In genomic region chr2:177983183-177983788, GRCh38 we compare ENCODE assay signal across 8 cellular contexts.
DNase-seq lines count a peak whose midpoint lies in the region; ATAC-seq and TF ChIP-seq lines count a peak whose summit lies in the region.

No MANE protein-coding gene starts in this region.

- H3K4me3 ChIP-seq in adrenal gland (no peak overlapping the region), iPS DF 6.9 (ENCODE audit: low read length) (no peak overlapping the region), thyroid gland (replicated peaks in 1 of 3) (no peak overlapping the region)

- H3K4me1 ChIP-seq in adrenal gland (replicated peaks in 1 of 2) (no peaks in the 10 kb centered on the region), iPS DF 6.9 (ENCODE audit: control insufficient read depth, insufficient read depth, low read length) (no peaks in the 10 kb centered on the region), thyroid gland (no peaks in the 10 kb centered on the region)

- H3K27ac ChIP-seq in adrenal gland (no peak overlapping the region), iPS DF 6.9 (ENCODE audit: low read length) (no peak overlapping the region), thyroid gland (no peak overlapping the region)

- H3K36me3 ChIP-seq in adrenal gland (replicated peaks in 1 of 2) (no peaks in the 10 kb centered on the region), iPS DF 6.9 (ENCODE audit: control insufficient read depth, insufficient read depth, low read length) (no peaks in the 10 kb centered on the region), thyroid gland (no peaks in the 10 kb centered on the region)

- WGBS in adrenal gland, 4 donors = 0 to 5% (median 1%) methylated on average over 2 of the region's 2 CpGs
- WGBS in iPS DF 6.9 (ENCODE audit: insufficient coverage, insufficient read length) = no CpG with 5 or more reads among the region's 2 CpGs
- WGBS in thyroid gland, 2 donors = 1 to 2% methylated on average over 2 of the region's 2 CpGs

- H3K9me3 ChIP-seq in adrenal gland (replicated peaks in 1 of 3) (no peaks in the 10 kb centered on the region), iPS DF 6.9 (ENCODE audit: control insufficient read depth, insufficient read depth, low read length) (no peaks in the 10 kb centered on the region), thyroid gland (no peaks in the 10 kb centered on the region)

- no peaks in the 10 kb centered on the region for H3K27me3 ChIP-seq in adrenal gland
- no peaks in the 10 kb centered on the region for H3K27me3 ChIP-seq in iPS DF 6.9 (ENCODE audit: control insufficient read depth, insufficient read depth, low read length)
- no peaks in the 10 kb centered on the region for H3K27me3 ChIP-seq in thyroid gland

- peak; percentile 29 to 70 (median 48) for TF ChIP-seq CTCF in adrenal gland (IDR thresholded peaks at IDR 0.05)
- TF ChIP-seq CTCF in thyroid gland (IDR thresholded peaks at IDR 0.05) = peak in 5 of 6 experiments; percentile 62 to 87 (median 76)

- DNase-seq in DMS53 (lab: John Stamatoyannopoulos, UW) (peak; percentile 88), NCI-H446 treated with DMSO at 0.1 percent for 48 hours (lab: John Stamatoyannopoulos, UW) (peak; percentile 44), adrenal gland (peak in 6 of 7 donors; percentile 14 to 46 (median 24)), iPS DF 6.9 (ENCODE audit: low read depth, low spot score) (peak; percentile 22), thyroid gland (peak; percentile 57 to 69), T-helper 9 cell (no peak)

- ATAC-seq in GM19351 (IDR thresholded peaks at IDR 0.05; ENCODE audit: unreplicated experiment) (peak; percentile 97), HG03460 (IDR thresholded peaks at IDR 0.05; ENCODE audit: unreplicated experiment) (peak; percentile 74)

- TF ChIP-seq POLR2A in adrenal gland (IDR thresholded peaks at IDR 0.05) (no peak), thyroid gland (IDR thresholded peaks at IDR 0.05) (no peak)

- intact Hi-C loops in adrenal gland (cut with DNase I) = no loop called here
- intact Hi-C loops in thyroid gland (cut with DNase I) = loop anchor here (10.0 kb wide), 1 partner anchor 122 kb away; no protein-coding TSS in a partner anchor
